16 cellular contexts compared by ENCODE assay signal in genomic region chr1:235515844-235516512, GRCh38.
"Had no signal": no experiment of that assay in that cellular context is flagged by ENCODE, and none has a peak within 500 bp of the region (broad histone marks: within the 10 kb centered on the region; RNA-seq: fewer than 3 reads in every experiment).

No MANE protein-coding gene starts in this region.

- H3K9me3 Mint-ChIP-seq: naive thymus-derived CD4-positive, alpha-beta T cell; nephron progenitor cell; stimulated activated naive B cell treated with anti-CD40 and anti-IgM and Interleukin-4, amounts not matched to agents 10 μg/mL and 1 μg/mL and 100 μg/mL, for 72 hours; stimulated activated naive CD8-positive, alpha-beta T cell treated with anti-CD3 and anti-CD28 coated beads, Interleukin-15, amount 100 ng/mL, for 72 hours had no signal

- DNase-seq: effector memory CD4-positive, alpha-beta T cell; gastrocnemius medialis; heart right ventricle; islet precursor cell; mammary epithelial cell; naive thymus-derived CD4-positive, alpha-beta T cell; nephron progenitor cell; sigmoid colon; stimulated activated CD4-positive, alpha-beta T cell treated with anti-CD3 and anti-CD28 coated beads, Interleukin-2, amount 100 ng/mL, for 24 hours; stimulated activated CD4-positive, alpha-beta T cell treated with anti-CD3 and anti-CD28 coated beads, Interleukin-4, amount 100 ng/mL, for 4 hours; stimulated activated naive B cell treated with anti-CD40 and anti-IgM and Interleukin-4, amounts not matched to agents 10 μg/mL and 1 μg/mL and 100 μg/mL, for 72 hours; testis had no signal

- H3K27ac ChIP-seq: gastrocnemius medialis, heart right ventricle, sigmoid colon, skin epidermis, testis, tibial nerve had no signal

- H3K36me3 Mint-ChIP-seq: naive thymus-derived CD4-positive, alpha-beta T cell; stimulated activated naive B cell treated with anti-CD40 and anti-IgM and Interleukin-4, amounts not matched to agents 10 μg/mL and 1 μg/mL and 100 μg/mL, for 72 hours had no signal

- H3K27me3 ChIP-seq: gastrocnemius medialis, heart right ventricle, sigmoid colon, testis, tibial nerve had no signal

- H3K36me3 ChIP-seq: gastrocnemius medialis, heart right ventricle, sigmoid colon, tibial nerve had no signal

- H3K27ac Mint-ChIP-seq: naive thymus-derived CD4-positive, alpha-beta T cell; nephron progenitor cell; stimulated activated naive B cell treated with anti-CD40 and anti-IgM and Interleukin-4, amounts not matched to agents 10 μg/mL and 1 μg/mL and 100 μg/mL, for 72 hours; stimulated activated naive CD8-positive, alpha-beta T cell treated with anti-CD3 and anti-CD28 coated beads, Interleukin-15, amount 100 ng/mL, for 72 hours had no signal

- H3K9me3 ChIP-seq: gastrocnemius medialis, heart right ventricle, sigmoid colon, testis, tibial nerve had no signal

- H3K4me1 Mint-ChIP-seq: nephron progenitor cell had no signal

- ATAC-seq: gastrocnemius medialis; heart right ventricle; left lobe of liver; naive thymus-derived CD4-positive, alpha-beta T cell had no signal

- H3K4me1 ChIP-seq: gastrocnemius medialis, heart right ventricle, sigmoid colon, testis, tibial nerve had no signal

- H3K4me3 Mint-ChIP-seq: naive thymus-derived CD4-positive, alpha-beta T cell; nephron progenitor cell; stimulated activated naive B cell treated with anti-CD40 and anti-IgM and Interleukin-4, amounts not matched to agents 10 μg/mL and 1 μg/mL and 100 μg/mL, for 72 hours; stimulated activated naive CD8-positive, alpha-beta T cell treated with anti-CD3 and anti-CD28 coated beads, Interleukin-15, amount 100 ng/mL, for 72 hours had no signal

- H3K4me3 ChIP-seq: gastrocnemius medialis, heart right ventricle, sigmoid colon, skin epidermis, testis, tibial nerve had no signal
